In genomic region chr7:116393654-116394053, GRCh38 we compare ENCODE assay signal across 12 cellular contexts.
A peak's percentile ranks its signal among the peaks of the same experiment; 100 is the strongest.
DNase-seq lines count a peak whose midpoint lies in the region; ATAC-seq and TF ChIP-seq lines count a peak whose summit lies in the region.
"Had no signal": no experiment of that assay in that cellular context is flagged by ENCODE, and none has a peak within 500 bp of the region (broad histone marks: within the 10 kb centered on the region; RNA-seq: fewer than 3 reads in every experiment).

No MANE protein-coding gene starts in this region.

- H3K27ac ChIP-seq in esophagus muscularis mucosa (replicated peaks in 1 of 4) (peak overlapping the region; percentile 4 to 56 (median 43)), lung (ENCODE audit: low read depth in 1 of 2, low read length in 1 of 2) (peak overlapping the region in 1 of 2 donors; percentile 60), aorta (ENCODE audit: low read depth in 1 of 2, low read length in 2 of 2) (no peak overlapping the region), adrenal gland (no peak overlapping the region)

- H3K36me3 ChIP-seq in esophagus muscularis mucosa = no peaks in the 10 kb centered on the region
- H3K36me3 ChIP-seq in lung (ENCODE audit: control insufficient read depth in 2 of 2, insufficient read depth in 2 of 2, low read length in 2 of 2) = no peaks in the 10 kb centered on the region
- no peaks in the 10 kb centered on the region for H3K36me3 ChIP-seq in aorta (ENCODE audit: control insufficient read depth in 1 of 2, insufficient read depth in 2 of 2, low read length in 1 of 2)
- no peaks in the 10 kb centered on the region for H3K36me3 ChIP-seq in adrenal gland (replicated peaks in 1 of 2)

- intact Hi-C loops in Right ventricle myocardium inferior (cut with DNase I) = loop anchor here (1.0 kb wide), 1 partner anchor 38 kb away; no protein-coding TSS in a partner anchor
- intact Hi-C loops in cardiac septum (cut with DNase I) = loop anchor here (2.0 to 5.0 kb wide), 2 partner anchors 39 to 49 kb away; no protein-coding TSS in a partner anchor
- intact Hi-C loops in esophagus muscularis mucosa (cut with DNase I) = no loop called here
- intact Hi-C loops in aorta (cut with DNase I) = loop anchor here in 1 of 2 donors (5.0 kb wide), 1 partner anchor 36 kb away; no protein-coding TSS in a partner anchor
- intact Hi-C loops in adrenal gland (cut with DNase I) = no loop called here

- ATAC-seq in Right ventricle myocardium inferior = peak; percentile 50
- peak; percentile 27 for ATAC-seq in lung (ENCODE audit: insufficient read depth, low FRiP score)
- ATAC-seq in aorta (ENCODE audit: low FRiP score) = peak; percentile 58

- DNase-seq in Right ventricle myocardium inferior (ENCODE audit: missing footprints) (peak; percentile 70), cardiac septum (ENCODE audit: low spot score) (no peak), esophagus muscularis mucosa (ENCODE audit: extremely low spot score) (no peak), lung (ENCODE audit: low spot score) (no peak), aorta (no peak), NCI-H128 (lab: John Stamatoyannopoulos, UW; ENCODE audit: unreplicated experiment) (no peak), dedifferentiated amniotic fluid mesenchymal stem cell (ENCODE audit: extremely low spot score) (no peak), adrenal gland (no peak)
- DNase-seq: activated naive CD4-positive, alpha-beta T cell treated with Interleukin-2 at 50 U/mL for 16 hours; NCI-H1436 treated with DMSO at 0.1 percent for 48 hours; NCI-H524 treated with DMSO at 0.1 percent for 48 hours; stimulated activated CD4-positive, alpha-beta T cell treated with anti-CD3 and anti-CD28 coated beads, Interleukin-15, amount 100 ng/mL, for 24 hours had no signal

- H3K4me1 ChIP-seq in esophagus muscularis mucosa (peaks cover 20 to 34% (median 28%) of the 10 kb centered on the region in 4 donors), lung (ENCODE audit: control insufficient read depth in 2 of 2, insufficient read depth in 2 of 2, low read length in 2 of 2) (peaks cover 2 to 10% of the 10 kb centered on the region in 2 donors), aorta (ENCODE audit: control insufficient read depth in 1 of 2, insufficient read depth in 2 of 2, low read length in 2 of 2) (peaks cover 0 to 1% of the 10 kb centered on the region in 2 donors), adrenal gland (replicated peaks in 1 of 2) (no peaks in the 10 kb centered on the region)

- 38% methylated on average over 6 of the region's 6 CpGs for whole genome bisulfite sequencing in esophagus muscularis mucosa
- WGBS in lung, 2 donors = 32% methylated on average over 6 of the region's 6 CpGs
- WGBS in aorta, 2 donors = 22% methylated on average over 6 of the region's 6 CpGs
- WGBS in adrenal gland, 4 donors = 50 to 62% (median 57%) methylated on average over 6 of the region's 6 CpGs

- H3K27me3 ChIP-seq in esophagus muscularis mucosa = no peaks in the 10 kb centered on the region
- H3K27me3 ChIP-seq in lung (ENCODE audit: control insufficient read depth, insufficient read depth) = no peaks in the 10 kb centered on the region
- H3K27me3 ChIP-seq in aorta (ENCODE audit: control insufficient read depth in 1 of 2, insufficient read depth in 2 of 2, low read length in 1 of 2) = no peaks in the 10 kb centered on the region
- H3K27me3 ChIP-seq in adrenal gland = no peaks in the 10 kb centered on the region

- H3K9me3 ChIP-seq in esophagus muscularis mucosa (no peaks in the 10 kb centered on the region), lung (ENCODE audit: control insufficient read depth in 2 of 2, insufficient read depth in 1 of 2, low read length in 1 of 2) (no peaks in the 10 kb centered on the region), aorta (ENCODE audit: control insufficient read depth, low read length) (peaks cover 1% of the 10 kb centered on the region), adrenal gland (replicated peaks in 1 of 3) (no peaks in the 10 kb centered on the region)

- no peak for TF ChIP-seq EP300 in esophagus muscularis mucosa (IDR thresholded peaks at IDR 0.05)

- TF ChIP-seq POLR2A in esophagus muscularis mucosa (IDR thresholded peaks at IDR 0.05; ENCODE audit: low read depth) (no peak), adrenal gland (IDR thresholded peaks at IDR 0.05) (no peak)

- TF ChIP-seq CTCF in esophagus muscularis mucosa (IDR thresholded peaks at IDR 0.05) (no peak), lung (IDR thresholded peaks at IDR 0.05; ENCODE audit: control extremely low read depth, extremely low read depth) (no peak), adrenal gland (IDR thresholded peaks at IDR 0.05) (no peak)

- H3K4me3 ChIP-seq in esophagus muscularis mucosa = no peak overlapping the region
- no peak overlapping the region for H3K4me3 ChIP-seq in lung
- no peak overlapping the region for H3K4me3 ChIP-seq in aorta (ENCODE audit: low read length in 2 of 2)
- H3K4me3 ChIP-seq in adrenal gland = no peak overlapping the region

Comparison
In these comparisons a context has a peak if more than half of its experiments do, and no peak if none do; other contexts are left out.
1. H3K27ac ChIP-seq: peak in esophagus muscularis mucosa (4 of 4); none in aorta (0 of 2) and adrenal gland (0 of 5).
2. intact Hi-C loops: an anchor here in Right ventricle myocardium inferior (1.0 kb wide) and cardiac septum (2.0 to 5.0 kb wide); none called in esophagus muscularis mucosa and adrenal gland.
3. Peak in every context shown above with its lines, with median percentiles within 50 percentile points of each other: ATAC-seq.